25 cellular contexts compared by ENCODE assay signal in genomic region chrX:48923771-48924170, GRCh38. TPM values are rescaled to one million over a fixed set of nuclear protein-coding genes. Genes with fewer than 3 reads are reported as not detected.
DNase-seq lines count a peak whose midpoint lies in the region; ATAC-seq, FAIRE-seq and TF ChIP-seq lines count a peak whose summit lies in the region.
"Had no signal": no experiment of that assay in that cellular context is flagged by ENCODE, and none has a peak within 500 bp of the region (broad histone marks: within the 10 kb centered on the region; RNA-seq: fewer than 3 reads in every experiment).

No MANE protein-coding gene starts in this region.

- H3K4me3 ChIP-seq in CD8-positive, alpha-beta memory T cell (ENCODE audit: low read length), result no peak overlapping the region
- H3K4me3 ChIP-seq in H1 (ENCODE audit: extremely low read depth in 1 of 4, insufficient read depth in 2 of 4, low read depth in 3 of 4, low read length in 4 of 4), result no peak overlapping the region
- H3K4me3 ChIP-seq: thyroid gland had no signal

- no peak overlapping the region for H2BK20ac ChIP-seq in H1 (ENCODE audit: low read length)

- WGBS in H1 (ENCODE audit: extremely low coverage in 1 of 2, insufficient coverage in 1 of 2, insufficient read length in 1 of 2, insufficient replicate concordance in 2 of 2, low coverage in 1 of 2, low lambda C conversion rate in 2 of 2, missing lambda C conversion rate in 1 of 2), 2 experiments, result 86% methylated on average over 8 of the region's 13 CpGs; no CpG with 5 or more reads in 1 of the 2 experiments

- ATAC-seq in CD4-positive, alpha-beta T cell (ENCODE audit: poor library complexity), result no peak
- ATAC-seq in activated CD8-positive, alpha-beta T cell treated with anti-CD3 and anti-CD28 coated beads, Interleukin-2, amount 10 ng/mL, durations not matched to agents 7 days and 5 days, result no peak
- no peak for ATAC-seq in GM21825 (IDR thresholded peaks at IDR 0.05; ENCODE audit: unreplicated experiment)
- ATAC-seq: left cardiac atrium, Right ventricle myocardium inferior had no signal

- H2BK15ac ChIP-seq in H1 (ENCODE audit: low read length), result no peak overlapping the region

- H3K56ac ChIP-seq in H1 (replicated peaks; ENCODE audit: insufficient read length, low read depth, low read length), result no peak overlapping the region

- peak overlapping the region; percentile 58 for H3K4me3 Mint-ChIP-seq in CD4-positive, alpha-beta T cell
- peak overlapping the region in 2 of 7 donors; percentile 22 to 30 for H3K4me3 Mint-ChIP-seq in CD8-positive, alpha-beta memory T cell
- no peak overlapping the region for H3K4me3 Mint-ChIP-seq in activated CD8-positive, alpha-beta T cell treated with anti-CD3 and anti-CD28 coated beads, Interleukin-2, amount 10 ng/mL, durations not matched to agents 7 days and 5 days
- H3K4me3 Mint-ChIP-seq: memory B cell had no signal

- H3K4ac ChIP-seq in H1 (replicated peaks; ENCODE audit: insufficient read length, low read depth, low read length), result no peak overlapping the region

- no peak for TF ChIP-seq POLR2A in H1 (IDR thresholded peaks at IDR 0.05; ENCODE audit: control extremely low read depth in 1 of 2, low read depth in 2 of 2, low read length in 2 of 2)

- H3K18ac ChIP-seq in H1 (ENCODE audit: extremely low read depth, low read length), result no peak overlapping the region

- peaks cover 14% of the 10 kb centered on the region for H3K36me3 ChIP-seq in CD8-positive, alpha-beta memory T cell (ENCODE audit: insufficient read depth, low read length)
- H3K36me3 ChIP-seq in H1 (ENCODE audit: control insufficient read depth in 2 of 4, insufficient read depth in 4 of 4, low read length in 3 of 4), result peaks cover 0 to 33% (median 14%) of the 10 kb centered on the region in 4 experiments; a peak in 6 of 8 replicates

- no peak for TF ChIP-seq EP300 in H1 (IDR thresholded peaks at IDR 0.05; ENCODE audit: borderline replicate concordance in 1 of 2, low read depth in 2 of 2, low read length in 2 of 2)

- peak overlapping the region; percentile 85 for H3K27ac Mint-ChIP-seq in CD4-positive, alpha-beta T cell
- H3K27ac Mint-ChIP-seq in CD8-positive, alpha-beta memory T cell, result peak overlapping the region in 7 of 8 donors; percentile 78 to 89 (median 84)
- H3K27ac Mint-ChIP-seq in activated CD8-positive, alpha-beta T cell treated with anti-CD3 and anti-CD28 coated beads, Interleukin-2, amount 10 ng/mL, durations not matched to agents 7 days and 5 days, result peak overlapping the region; percentile 64

- no peak for FAIRE-seq in H1 (lab: Jason Lieb, UNC)
- FAIRE-seq: bronchial epithelial cell, endothelial cell of umbilical vein, small intestine had no signal

- POLR2A ChIA-PET in CD4-positive, alpha-beta T cell (lab: Charles Lee), result interaction anchor here (1.8 to 11.7 kb wide), 2 partner anchors 12 to 16 kb away, joined by 5 to 335 read pairs; partner anchors contain the start of gene SLC35A2
- POLR2A ChIA-PET in CD8-positive, alpha-beta memory T cell (lab: Charles Lee), result interaction anchor here (0.6 kb wide), 1 partner anchor 10 kb away, joined by 3 read pairs; no protein-coding TSS in a partner anchor
- POLR2A ChIA-PET in activated CD8-positive, alpha-beta T cell treated with anti-CD3 and anti-CD28 coated beads, Interleukin-2, amount 10 ng/mL, durations not matched to agents 7 days and 5 days (lab: Charles Lee), result interaction anchor here (0.9 to 1.3 kb wide), 2 partner anchors 13 to 16 kb away, joined by 3 to 7 read pairs; no protein-coding TSS in a partner anchor
- POLR2A ChIA-PET in H1 (lab: Charles Lee; ENCODE audit: partially characterized antibody), result interaction anchor here (0.9 to 30.9 kb wide), 3 partner anchors 9 to 31 kb away, joined by 3 to 572 read pairs (median 572); partner anchors contain the start of genes PIM2 and SLC35A2

- TF ChIP-seq CTCF in CD4-positive, alpha-beta T cell (IDR thresholded peaks at IDR 0.05), result no peak
- TF ChIP-seq CTCF in H1 (IDR thresholded peaks at IDR 0.05; ENCODE audit: control extremely low read depth in 1 of 3, insufficient read depth in 1 of 3, low read depth in 1 of 3, low read length in 3 of 3), result no peak

- H2AFZ ChIP-seq in H1 (ENCODE audit: low read length), result no peak overlapping the region

- H4K20me1 ChIP-seq in H1 (replicated peaks in 1 of 2; ENCODE audit: control insufficient read depth in 1 of 2, insufficient read depth in 2 of 2, low read length in 2 of 2), result no peaks in the 10 kb centered on the region

- H2AK5ac ChIP-seq in H1 (ENCODE audit: low read depth, low read length), result no peak overlapping the region

- peaks cover 11% of the 10 kb centered on the region for H3K23me2 ChIP-seq in H1 (ENCODE audit: low read depth, low read length)

- no peak for TF ChIP-seq RAD21 in H1 (IDR thresholded peaks at IDR 0.05 in 1 of 2, conservative IDR thresholded peaks at IDR 0.05 in 1 of 2; ENCODE audit: low read depth in 2 of 2, low read length in 2 of 2)

- H4K5ac ChIP-seq in H1 (ENCODE audit: insufficient read length, low read depth, low read length), result no peak overlapping the region

- peak overlapping the region; percentile 1; the same call in 1 of the 2 replicates for H4K8ac ChIP-seq in H1 (ENCODE audit: extremely low read depth, insufficient read depth, low read length)

- no peaks in the 10 kb centered on the region for H3K27me3 Mint-ChIP-seq in CD4-positive, alpha-beta T cell
- H3K27me3 Mint-ChIP-seq in CD8-positive, alpha-beta memory T cell, result peaks cover 0 to 6% of the 10 kb centered on the region in 2 donors
- H3K27me3 Mint-ChIP-seq in activated CD8-positive, alpha-beta T cell treated with anti-CD3 and anti-CD28 coated beads, Interleukin-2, amount 10 ng/mL, durations not matched to agents 7 days and 5 days (ENCODE audit: low read depth), result no peaks in the 10 kb centered on the region
- H3K27me3 Mint-ChIP-seq: memory B cell had no signal

- DNase-seq in CD4-positive, alpha-beta T cell, result no peak
- no peak for DNase-seq in CD8-positive, alpha-beta memory T cell
- no peak for DNase-seq in activated CD8-positive, alpha-beta T cell treated with anti-CD3 and anti-CD28 coated beads, Interleukin-2, amount 10 ng/mL, durations not matched to agents 7 days and 5 days
- no peak for DNase-seq in H1 (ENCODE audit: low read depth in 1 of 2, low spot score in 2 of 2)
- DNase-seq in SKM-1 treated with dmso at 0.1 percent for 144 hours (lab: John Stamatoyannopoulos, UW; ENCODE audit: unreplicated experiment), result no peak
- no peak for DNase-seq in nucleus accumbens (lab: John Stamatoyannopoulos, UW)
- DNase-seq: activated CD4-positive, alpha-beta T cell treated with anti-CD3 and anti-CD28 coated beads, Interleukin-2, amount 50 U/mL, for 1 hour; activated T-cell treated with anti-CD3 and anti-CD28 coated beads, Interleukin-2, amount 50 U/mL, for 48 hours; cortex of kidney; DMS79 treated with DMSO at 0.1 percent for 48 hours; glutamatergic neuron; left cardiac atrium; NCI-H1048; NCI-H187 treated with DMSO at 0.1 percent for 48 hours; NCI-H748 treated with DMSO at 0.1 percent for 48 hours; small intestine; stimulated activated CD4-positive, alpha-beta T cell treated with anti-CD3 and anti-CD28 coated beads, Interleukin-2, amount 100 ng/mL, for 24 hours; stimulated activated naive CD4-positive, alpha-beta T cell; SW 1271; thyroid gland had no signal

- H2BK12ac ChIP-seq in H1 (ENCODE audit: low read depth, low read length), result 0 out of 2 replicates have a peak overlapping the region, but pooled peaks have one; percentile 75

- H3K9me3 Mint-ChIP-seq in CD4-positive, alpha-beta T cell, result no peaks in the 10 kb centered on the region
- H3K9me3 Mint-ChIP-seq in CD8-positive, alpha-beta memory T cell, result no peaks in the 10 kb centered on the region
- no peaks in the 10 kb centered on the region for H3K9me3 Mint-ChIP-seq in activated CD8-positive, alpha-beta T cell treated with anti-CD3 and anti-CD28 coated beads, Interleukin-2, amount 10 ng/mL, durations not matched to agents 7 days and 5 days (ENCODE audit: insufficient read depth)
- H3K9me3 Mint-ChIP-seq: memory B cell had no signal

- CTCF ChIA-PET in CD4-positive, alpha-beta T cell (lab: Charles Lee), result no interaction called here
- CTCF ChIA-PET in CD8-positive, alpha-beta memory T cell (lab: Charles Lee), result no interaction called here
- CTCF ChIA-PET in activated CD8-positive, alpha-beta T cell treated with anti-CD3 and anti-CD28 coated beads, Interleukin-2, amount 10 ng/mL, durations not matched to agents 7 days and 5 days (lab: Charles Lee), result interaction anchor here (1.8 kb wide), 1 partner anchor 16 kb away, joined by 4 read pairs; no protein-coding TSS in a partner anchor
- CTCF ChIA-PET in H1 (lab: Charles Lee; ENCODE audit: partially characterized antibody), result interaction anchor here (1.2 to 1.7 kb wide), 2 partner anchors 14 to 17 kb away, joined by 4 to 5 read pairs; no protein-coding TSS in a partner anchor

- H3K23ac ChIP-seq in H1 (ENCODE audit: insufficient read length), result no peak overlapping the region

- intact Hi-C loops in CD4-positive, alpha-beta T cell (cut with DNase I, micrococcal nuclease), result no loop called here

- H3K9me3 ChIP-seq in CD4-positive, alpha-beta T cell (ENCODE audit: control insufficient read depth, low read length), result no peaks in the 10 kb centered on the region
- H3K9me3 ChIP-seq in CD8-positive, alpha-beta memory T cell (ENCODE audit: low read length), result no peaks in the 10 kb centered on the region
- no peaks in the 10 kb centered on the region for H3K9me3 ChIP-seq in H1 (ENCODE audit: insufficient read depth in 2 of 2, low read depth in 1 of 2, low read length in 1 of 2)
- H3K9me3 ChIP-seq: thyroid gland had no signal

- H3K36me3 Mint-ChIP-seq in CD4-positive, alpha-beta T cell (ENCODE audit: low read depth), result peaks cover 66% of the 10 kb centered on the region
- H3K36me3 Mint-ChIP-seq in CD8-positive, alpha-beta memory T cell, result peaks cover 0 to 60% (median 14%) of the 10 kb centered on the region in 3 donors
- peaks cover 29% of the 10 kb centered on the region for H3K36me3 Mint-ChIP-seq in activated CD8-positive, alpha-beta T cell treated with anti-CD3 and anti-CD28 coated beads, Interleukin-2, amount 10 ng/mL, durations not matched to agents 7 days and 5 days (ENCODE audit: low read depth)

- H3K4me2 ChIP-seq in H1 (ENCODE audit: insufficient read depth in 1 of 2, low read depth in 2 of 2, low read length in 2 of 2), result no peak overlapping the region

- peaks cover 34% of the 10 kb centered on the region for H3K4me1 ChIP-seq in CD8-positive, alpha-beta memory T cell (ENCODE audit: insufficient read depth, low read length)
- H3K4me1 ChIP-seq in H1 (replicated peaks in 1 of 4; ENCODE audit: control insufficient read depth in 3 of 4, insufficient read depth in 4 of 4, low read length in 3 of 4), result peaks cover 8 to 26% (median 20%) of the 10 kb centered on the region in 4 experiments; a peak in 6 of 7 replicates

- H4K91ac ChIP-seq in H1 (replicated peaks; ENCODE audit: insufficient read length, low read length), result no peak overlapping the region

- no peak overlapping the region for H3K27ac ChIP-seq in CD4-positive, alpha-beta T cell (ENCODE audit: low read depth, low read length)
- no peak overlapping the region for H3K27ac ChIP-seq in CD8-positive, alpha-beta memory T cell (ENCODE audit: low read depth, low read length)
- no peak overlapping the region; the same call in 1 of the 2 replicates for H3K27ac ChIP-seq in H1 (ENCODE audit: low read depth, low read length)
- H3K27ac ChIP-seq: thyroid gland had no signal

- no peaks in the 10 kb centered on the region for H3K27me3 ChIP-seq in CD4-positive, alpha-beta T cell (ENCODE audit: control insufficient read depth, insufficient read depth, low read length)
- no peaks in the 10 kb centered on the region for H3K27me3 ChIP-seq in CD8-positive, alpha-beta memory T cell (ENCODE audit: insufficient read depth, low read length, poor library complexity, severe bottlenecking)
- no peaks in the 10 kb centered on the region for H3K27me3 ChIP-seq in H1 (replicated peaks in 1 of 4; ENCODE audit: control insufficient read depth in 3 of 4, extremely low read depth in 1 of 4, insufficient read depth in 3 of 4, low read length in 3 of 4)
- H3K27me3 ChIP-seq: thyroid gland had no signal

- H3K14ac ChIP-seq in H1 (ENCODE audit: insufficient read length), result no peak overlapping the region

- no peaks in the 10 kb centered on the region for H3K79me1 ChIP-seq in H1 (ENCODE audit: low read depth, low read length)

- H2BK5ac ChIP-seq in H1 (ENCODE audit: low read depth, low read length), result 0 out of 2 replicates have a peak overlapping the region, but pooled peaks have one; percentile 39

- H3K4me1 Mint-ChIP-seq in CD4-positive, alpha-beta T cell (ENCODE audit: low read depth), result peaks cover 39% of the 10 kb centered on the region
- H3K4me1 Mint-ChIP-seq in CD8-positive, alpha-beta memory T cell, result peaks cover 45 to 71% (median 51%) of the 10 kb centered on the region in 3 donors
- H3K4me1 Mint-ChIP-seq in activated CD8-positive, alpha-beta T cell treated with anti-CD3 and anti-CD28 coated beads, Interleukin-2, amount 10 ng/mL, durations not matched to agents 7 days and 5 days (ENCODE audit: low read depth), result peaks cover 41% of the 10 kb centered on the region

- H2BK120ac ChIP-seq in H1 (replicated peaks; ENCODE audit: low read depth, low read length), result no peak overlapping the region

- H3K79me2 ChIP-seq in H1 (ENCODE audit: control insufficient read depth in 1 of 2, insufficient read depth in 2 of 2, low read length in 2 of 2), result peaks cover 4 to 30% of the 10 kb centered on the region in 2 experiments

- H3K9ac ChIP-seq in H1 (replicated peaks in 1 of 4; ENCODE audit: extremely low read depth in 1 of 4, low read depth in 3 of 4, low read length in 3 of 4), result no peak overlapping the region

RNA-seq across cellular contexts. Expression of gene PIM2, which starts 4.9 kb away (rescaled TPM):
- total RNA-seq in CD4-positive, alpha-beta T cell, result 100 to 1,000 TPM; 212 to 225 TPM
- 100 to 1,000 TPM; 269 to 273 TPM for total RNA-seq in CD8-positive, alpha-beta memory T cell
- polyA plus RNA-seq in CD8-positive, alpha-beta memory T cell, result 212 TPM
- total RNA-seq in activated CD8-positive, alpha-beta T cell treated with anti-CD3 and anti-CD28 coated beads, Interleukin-2, amount 10 ng/mL, durations not matched to agents 7 days and 5 days, result 10 to 100 TPM; 51.3 to 53.6 TPM
- 180 and 190 TPM in 2 replicates for total RNA-seq in H1 (2021; fragmentation: NEBNext Ultra II Directional; extraction: Animal tissue kit (Norgen Biotek cat#: 25700))
- polyA plus RNA-seq in H1 (2011; rRNA removed), result 203 and 257 TPM in 2 replicates
- polyA plus RNA-seq in H1 (2011; cell fraction: cytosol; rRNA removed), result 177 TPM
- polyA plus RNA-seq in H1 (2011; cell fraction: nucleus; rRNA removed), result 225 TPM
- polyA plus RNA-seq in H1 (2012, experiment 1 of 2), result 134 to 160 TPM (median 142 TPM) in 4 replicates
- 156 TPM for polyA plus RNA-seq in H1 (2012, experiment 2 of 2)
- 184 TPM for polyA plus RNA-seq in H1 (2013, experiment 1 of 2)
- 162 TPM for polyA plus RNA-seq in H1 (2013, experiment 2 of 2)
- 137 and 189 TPM in 2 replicates for polyA minus RNA-seq in H1 (2011; rRNA and poly(A)+ RNA removed)
- 77.9 TPM for polyA minus RNA-seq in H1 (2011; cell fraction: cytosol; rRNA and poly(A)+ RNA removed)
- polyA minus RNA-seq in H1 (2011; cell fraction: nucleus; rRNA and poly(A)+ RNA removed), result 103 TPM

RNA-seq across cellular contexts. Expression of gene SLC35A2, which starts 12.3 kb away (rescaled TPM):
- 10 to 100 TPM; 19.1 to 21.8 TPM for total RNA-seq in CD4-positive, alpha-beta T cell
- total RNA-seq in CD8-positive, alpha-beta memory T cell, result 10 to 100 TPM; 27.1 to 27.2 TPM
- 13.2 TPM for polyA plus RNA-seq in CD8-positive, alpha-beta memory T cell
- 10 to 100 TPM; 14.8 to 15.3 TPM for total RNA-seq in activated CD8-positive, alpha-beta T cell treated with anti-CD3 and anti-CD28 coated beads, Interleukin-2, amount 10 ng/mL, durations not matched to agents 7 days and 5 days
- total RNA-seq in H1 (2021; fragmentation: NEBNext Ultra II Directional; extraction: Animal tissue kit (Norgen Biotek cat#: 25700)), result 20.4 and 21.4 TPM in 2 replicates
- polyA plus RNA-seq in H1 (2011; rRNA removed), result 48.3 and 52.1 TPM in 2 replicates
- polyA plus RNA-seq in H1 (2011; cell fraction: cytosol; rRNA removed), result 28.7 TPM
- 47.9 TPM for polyA plus RNA-seq in H1 (2011; cell fraction: nucleus; rRNA removed)
- 16.1 to 23.4 TPM (median 21.7 TPM) in 4 replicates for polyA plus RNA-seq in H1 (2012, experiment 1 of 2)
- 18.4 TPM for polyA plus RNA-seq in H1 (2012, experiment 2 of 2)
- polyA plus RNA-seq in H1 (2013, experiment 1 of 2), result 24.6 TPM
- polyA plus RNA-seq in H1 (2013, experiment 2 of 2), result 26.8 TPM
- 39.4 and 40.0 TPM in 2 replicates for polyA minus RNA-seq in H1 (2011; rRNA and poly(A)+ RNA removed)
- polyA minus RNA-seq in H1 (2011; cell fraction: cytosol; rRNA and poly(A)+ RNA removed), result 14.3 TPM
- 9.2 TPM for polyA minus RNA-seq in H1 (2011; cell fraction: nucleus; rRNA and poly(A)+ RNA removed)

RNA-seq across cellular contexts. Expression of gene PQBP1, which starts 26.0 kb away (rescaled TPM):
- total RNA-seq in CD4-positive, alpha-beta T cell, result 10 to 100 TPM; 73.0 to 76.6 TPM
- total RNA-seq in CD8-positive, alpha-beta memory T cell, result 100 to 1,000 TPM; 101 to 106 TPM
- polyA plus RNA-seq in CD8-positive, alpha-beta memory T cell, result 83.5 TPM
- total RNA-seq in activated CD8-positive, alpha-beta T cell treated with anti-CD3 and anti-CD28 coated beads, Interleukin-2, amount 10 ng/mL, durations not matched to agents 7 days and 5 days, result 10 to 100 TPM; 63.9 to 70.8 TPM
- 95.9 and 101 TPM in 2 replicates for total RNA-seq in H1 (2021; fragmentation: NEBNext Ultra II Directional; extraction: Animal tissue kit (Norgen Biotek cat#: 25700))
- polyA plus RNA-seq in H1 (2011; rRNA removed), result 91.7 and 124 TPM in 2 replicates
- 134 TPM for polyA plus RNA-seq in H1 (2011; cell fraction: cytosol; rRNA removed)
- 114 TPM for polyA plus RNA-seq in H1 (2011; cell fraction: nucleus; rRNA removed)
- polyA plus RNA-seq in H1 (2012, experiment 1 of 2), result 104 to 130 TPM (median 119 TPM) in 4 replicates
- polyA plus RNA-seq in H1 (2012, experiment 2 of 2), result 122 TPM
- 71.1 TPM for polyA plus RNA-seq in H1 (2013, experiment 1 of 2)
- polyA plus RNA-seq in H1 (2013, experiment 2 of 2), result 69.8 TPM
- 57.3 and 71.7 TPM in 2 replicates for polyA minus RNA-seq in H1 (2011; rRNA and poly(A)+ RNA removed)
- polyA minus RNA-seq in H1 (2011; cell fraction: cytosol; rRNA and poly(A)+ RNA removed), result 63.3 TPM
- polyA minus RNA-seq in H1 (2011; cell fraction: nucleus; rRNA and poly(A)+ RNA removed), result 23.9 TPM

RNA-seq across cellular contexts. Expression of gene TIMM17B, which starts 26.2 kb away (rescaled TPM):
- total RNA-seq in CD4-positive, alpha-beta T cell, result 10 to 100 TPM; 40.0 to 40.3 TPM
- 10 to 100 TPM; 87.5 to 93.6 TPM for total RNA-seq in CD8-positive, alpha-beta memory T cell
- 68.5 TPM for polyA plus RNA-seq in CD8-positive, alpha-beta memory T cell
- total RNA-seq in activated CD8-positive, alpha-beta T cell treated with anti-CD3 and anti-CD28 coated beads, Interleukin-2, amount 10 ng/mL, durations not matched to agents 7 days and 5 days, result 10 to 100 TPM; 41.6 to 44.1 TPM
- total RNA-seq in H1 (2021; fragmentation: NEBNext Ultra II Directional; extraction: Animal tissue kit (Norgen Biotek cat#: 25700)), result 77.8 and 82.4 TPM in 2 replicates
- polyA plus RNA-seq in H1 (2011; rRNA removed), result 246 and 284 TPM in 2 replicates
- 162 TPM for polyA plus RNA-seq in H1 (2011; cell fraction: cytosol; rRNA removed)
- 151 TPM for polyA plus RNA-seq in H1 (2011; cell fraction: nucleus; rRNA removed)
- 68.1 to 113 TPM (median 110 TPM) in 4 replicates for polyA plus RNA-seq in H1 (2012, experiment 1 of 2)
- polyA plus RNA-seq in H1 (2012, experiment 2 of 2), result 173 TPM
- polyA plus RNA-seq in H1 (2013, experiment 1 of 2), result 80.8 TPM
- polyA plus RNA-seq in H1 (2013, experiment 2 of 2), result 79.0 TPM
- 35.8 TPM in 2 replicates for polyA minus RNA-seq in H1 (2011; rRNA and poly(A)+ RNA removed)
- 37.3 TPM for polyA minus RNA-seq in H1 (2011; cell fraction: cytosol; rRNA and poly(A)+ RNA removed)
- 34.9 TPM for polyA minus RNA-seq in H1 (2011; cell fraction: nucleus; rRNA and poly(A)+ RNA removed)

RNA-seq across cellular contexts. Expression of gene OTUD5, which starts 33.6 kb away (rescaled TPM):
- 10 to 100 TPM; 81.3 to 92.1 TPM for total RNA-seq in CD4-positive, alpha-beta T cell
- 10 to 100 TPM; 67.3 to 69.1 TPM for total RNA-seq in CD8-positive, alpha-beta memory T cell
- 47.5 TPM for polyA plus RNA-seq in CD8-positive, alpha-beta memory T cell
- total RNA-seq in activated CD8-positive, alpha-beta T cell treated with anti-CD3 and anti-CD28 coated beads, Interleukin-2, amount 10 ng/mL, durations not matched to agents 7 days and 5 days, result 10 to 100 TPM; 40.0 to 41.7 TPM
- 50.0 and 53.5 TPM in 2 replicates for total RNA-seq in H1 (2021; fragmentation: NEBNext Ultra II Directional; extraction: Animal tissue kit (Norgen Biotek cat#: 25700))
- 46.3 and 60.4 TPM in 2 replicates for polyA plus RNA-seq in H1 (2011; rRNA removed)
- 68.8 TPM for polyA plus RNA-seq in H1 (2011; cell fraction: cytosol; rRNA removed)
- polyA plus RNA-seq in H1 (2011; cell fraction: nucleus; rRNA removed), result 194 TPM
- 54.1 to 62.5 TPM (median 56.8 TPM) in 4 replicates for polyA plus RNA-seq in H1 (2012, experiment 1 of 2)
- polyA plus RNA-seq in H1 (2012, experiment 2 of 2), result 34.1 TPM
- polyA plus RNA-seq in H1 (2013, experiment 1 of 2), result 46.5 TPM
- 43.2 TPM for polyA plus RNA-seq in H1 (2013, experiment 2 of 2)
- 71.4 and 82.5 TPM in 2 replicates for polyA minus RNA-seq in H1 (2011; rRNA and poly(A)+ RNA removed)
- 27.0 TPM for polyA minus RNA-seq in H1 (2011; cell fraction: cytosol; rRNA and poly(A)+ RNA removed)
- 49.3 TPM for polyA minus RNA-seq in H1 (2011; cell fraction: nucleus; rRNA and poly(A)+ RNA removed)

Comparison
In these comparisons a context has a peak if more than half of its experiments do, and no peak if none do; other contexts are left out.
1. CTCF ChIA-PET loops: an anchor here in activated CD8-positive, alpha-beta T cell treated with anti-CD3 and anti-CD28 coated beads, Interleukin-2, amount 10 ng/mL, durations not matched to agents 7 days and 5 days (1.8 kb wide) and H1 (1.2 to 1.7 kb wide); none called in CD4-positive, alpha-beta T cell and CD8-positive, alpha-beta memory T cell.